19 cellular contexts compared by ENCODE assay signal in the genomic region with DNA sequence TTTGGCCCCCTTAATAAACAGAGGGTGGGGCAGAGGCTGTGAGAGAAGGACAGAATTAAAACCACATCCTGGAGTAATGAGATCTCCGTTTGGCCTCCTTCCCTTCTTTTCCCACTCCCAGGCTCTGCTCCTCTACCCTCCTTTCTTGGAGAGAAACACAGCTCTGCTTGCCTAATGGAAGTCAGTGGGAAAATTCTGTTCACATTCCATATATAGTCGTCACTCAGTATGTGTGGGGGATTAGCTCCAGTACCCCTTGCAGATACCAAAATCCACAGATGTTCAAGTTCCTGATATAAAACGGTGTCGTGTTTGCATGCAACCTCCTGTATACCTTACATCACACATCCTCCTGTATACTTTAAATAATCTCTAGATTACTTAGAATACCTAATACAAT. TPM values are rescaled to one million over a fixed set of nuclear protein-coding genes. Genes with fewer than 3 reads are reported as not detected.
DNase-seq lines count a peak whose midpoint lies in the region; ATAC-seq, FAIRE-seq and TF ChIP-seq lines count a peak whose summit lies in the region.
"Had no signal": no experiment of that assay in that cellular context is flagged by ENCODE, and none has a peak within 500 bp of the region (broad histone marks: within the 10 kb centered on the region; RNA-seq: fewer than 3 reads in every experiment).

No MANE protein-coding gene starts in this region.

- no peaks in the 10 kb centered on the region for H3K36me3 Mint-ChIP-seq in astrocyte (ENCODE audit: low read depth, unreplicated experiment)

- no peaks in the 10 kb centered on the region for H4K20me1 ChIP-seq in astrocyte (ENCODE audit: insufficient read depth, low read length)

- peak overlapping the region; percentile 95 for H3K27ac Mint-ChIP-seq in astrocyte (ENCODE audit: unreplicated experiment)
- H3K27ac Mint-ChIP-seq: activated naive CD4-positive, alpha-beta T cell treated with anti-CD3 and anti-CD28 coated beads, Interleukin-2, amount 50 U/mL, for 24 hours had no signal

- H3K4me3 ChIP-seq in heart right ventricle (no peak overlapping the region), right cardiac atrium (ENCODE audit: low read length) (no peak overlapping the region), astrocyte (ENCODE audit: insufficient read depth, low read depth, low read length) (no peak overlapping the region), vagina (no peak overlapping the region), lower lobe of right lung (no peak overlapping the region)
- H3K4me3 ChIP-seq: dorsolateral prefrontal cortex had no signal

- H3K27me3 Mint-ChIP-seq in astrocyte (ENCODE audit: low read depth, unreplicated experiment) = peaks cover 2% of the 10 kb centered on the region

- H3K4me2 ChIP-seq in astrocyte (ENCODE audit: low read length) = peak overlapping the region; percentile 70

- H3K36me3 ChIP-seq in heart right ventricle (no peaks in the 10 kb centered on the region), astrocyte (ENCODE audit: insufficient read depth, low read length) (no peaks in the 10 kb centered on the region), vagina (no peaks in the 10 kb centered on the region), lower lobe of right lung (no peaks in the 10 kb centered on the region)

- WGBS in heart right ventricle, 2 donors = 43 to 50% methylated on average over 4 of the region's 4 CpGs
- WGBS in right cardiac atrium = 39% methylated on average over 4 of the region's 4 CpGs

- H3K27ac ChIP-seq in heart right ventricle (peak overlapping the region in 4 of 10 donors; percentile 24 to 68 (median 51)), right cardiac atrium (ENCODE audit: low read length) (no peak overlapping the region), astrocyte (ENCODE audit: low read depth, low read length) (peak overlapping the region; percentile 86), vagina (peak overlapping the region; percentile 46), lower lobe of right lung (no peak overlapping the region)
- H3K27ac ChIP-seq: VCaP had no signal

- no peaks in the 10 kb centered on the region for H3K79me2 ChIP-seq in astrocyte (ENCODE audit: insufficient read depth, low read length)

- H3K4me1 Mint-ChIP-seq in astrocyte (ENCODE audit: low read depth, unreplicated experiment) = peaks cover 18% of the 10 kb centered on the region
- H3K4me1 Mint-ChIP-seq: activated naive CD4-positive, alpha-beta T cell treated with anti-CD3 and anti-CD28 coated beads, Interleukin-2, amount 50 U/mL, for 24 hours had no signal

- H3K4me1 ChIP-seq in heart right ventricle = peaks cover 0 to 11% (median 0%) of the 10 kb centered on the region in 9 donors
- no peaks in the 10 kb centered on the region for H3K4me1 ChIP-seq in right cardiac atrium (ENCODE audit: control insufficient read depth, insufficient read depth, low read length)
- peaks cover 23% of the 10 kb centered on the region for H3K4me1 ChIP-seq in astrocyte (ENCODE audit: insufficient read depth, low read length)
- H3K4me1 ChIP-seq in vagina = no peaks in the 10 kb centered on the region
- H3K4me1 ChIP-seq in lower lobe of right lung = no peaks in the 10 kb centered on the region

- DNase-seq in heart right ventricle (no peak), right cardiac atrium (no peak), astrocyte (ENCODE audit: low read depth) (peak; percentile 61), iris pigment epithelial cell (ENCODE audit: low read depth) (peak; percentile 73), vagina (ENCODE audit: extremely low spot score in 2 of 2) (no peak), DMS53 treated with DMSO at 0.1 percent for 48 hours (lab: John Stamatoyannopoulos, UW; ENCODE audit: unreplicated experiment) (no peak), Ammon's horn (ENCODE audit: low spot score) (no peak), lower lobe of right lung (no peak)
- DNase-seq: DND-41, dorsolateral prefrontal cortex, glutamatergic neuron, left colon, NCI-H1694, NCI-H526, SHP77 had no signal

- peak overlapping the region; percentile 1 for H3K4me3 Mint-ChIP-seq in astrocyte (ENCODE audit: unreplicated experiment)
- H3K4me3 Mint-ChIP-seq: activated naive CD4-positive, alpha-beta T cell treated with anti-CD3 and anti-CD28 coated beads, Interleukin-2, amount 50 U/mL, for 24 hours had no signal

- H3K9me3 ChIP-seq in heart right ventricle (peaks cover 0 to 15% (median 0%) of the 10 kb centered on the region in 11 donors), right cardiac atrium (ENCODE audit: control insufficient read depth, low read length) (no peaks in the 10 kb centered on the region), astrocyte (ENCODE audit: insufficient read depth, low read depth, low read length) (no peaks in the 10 kb centered on the region), vagina (no peaks in the 10 kb centered on the region), lower lobe of right lung (no peaks in the 10 kb centered on the region)

- H3K9me3 Mint-ChIP-seq in astrocyte (ENCODE audit: unreplicated experiment) = peaks cover 2% of the 10 kb centered on the region

- no peak for TF ChIP-seq CTCF in heart right ventricle (IDR thresholded peaks at IDR 0.05)
- TF ChIP-seq CTCF in astrocyte (IDR thresholded peaks at IDR 0.05; ENCODE audit: insufficient read depth, low read depth, low read length) = no peak
- no peak for TF ChIP-seq CTCF in vagina (IDR thresholded peaks at IDR 0.05)
- TF ChIP-seq CTCF in lower lobe of right lung (IDR thresholded peaks at IDR 0.05) = no peak

- peak; percentile 43 for FAIRE-seq in astrocyte (lab: Jason Lieb, UNC)
- FAIRE-seq: A204.1, GM18507 had no signal

- H3K9ac ChIP-seq in astrocyte (ENCODE audit: low read length) = peak overlapping the region; percentile 64

- ATAC-seq in heart right ventricle = peak in 6 of 8 donors; percentile 19 to 64 (median 34)
- no peak for ATAC-seq in right cardiac atrium
- no peak for ATAC-seq in lower lobe of right lung
- ATAC-seq: left colon had no signal

- H3K27me3 ChIP-seq in heart right ventricle (peaks cover 0 to 9% (median 0%) of the 10 kb centered on the region in 7 donors), right cardiac atrium (ENCODE audit: control insufficient read depth, insufficient read depth) (no peaks in the 10 kb centered on the region), astrocyte (ENCODE audit: insufficient read depth, low read length) (no peaks in the 10 kb centered on the region), vagina (no peaks in the 10 kb centered on the region), lower lobe of right lung (ENCODE audit: low read depth) (no peaks in the 10 kb centered on the region)
- H3K27me3 ChIP-seq: dorsolateral prefrontal cortex had no signal

- TF ChIP-seq POLR2A in vagina (IDR thresholded peaks at IDR 0.05) = no peak

- peak overlapping the region; percentile 29 for H2AFZ ChIP-seq in astrocyte (ENCODE audit: low read depth, low read length)

- intact Hi-C loops in heart right ventricle (cut with DNase I) (no loop called here), right cardiac atrium (cut with DNase I) (no loop called here), vagina (cut with DNase I) (no loop called here), lower lobe of right lung (cut with DNase I) (no loop called here)

RNA-seq across cellular contexts. Expression of a gene that starts 37.6 kb away (rescaled TPM):
- 10 to 100 TPM in 2 of 10 donors, 1 to 10 TPM in 6, under 1 TPM in 2; 0.61 to 26.6 (median 5.0) TPM for total RNA-seq in heart right ventricle
- polyA plus RNA-seq in heart right ventricle = 10 to 100 TPM in 1 of 2 donors, under 1 TPM in 1; 0.95 to 18.1 TPM
- 1 to 10 TPM in 3 of 4 donors, under 1 TPM in 1; 0.74 to 2.9 (median 1.8) TPM for total RNA-seq in right cardiac atrium
- 4.3 TPM for polyA plus RNA-seq in right cardiac atrium
- total RNA-seq in astrocyte = 104 and 129 TPM in 2 replicates
- total RNA-seq in vagina = 48.9 TPM
- total RNA-seq in lower lobe of right lung = 7.5 TPM

Comparison
In these comparisons a context has a peak if more than half of its experiments do, and no peak if none do; other contexts are left out.
1. ATAC-seq: peak in heart right ventricle (6 of 8); none in right cardiac atrium (0 of 2) and lower lobe of right lung (0 of 2).
2. DNase-seq: peak in astrocyte (single experiment) and iris pigment epithelial cell (single experiment); none in heart right ventricle (0 of 2), right cardiac atrium (0 of 3), vagina (0 of 2), DMS53 treated with DMSO at 0.1 percent for 48 hours (single experiment), Ammon's horn (single experiment) and lower lobe of right lung (single experiment).
3. H3K27ac ChIP-seq: peak in astrocyte (single experiment) and vagina (single experiment); none in right cardiac atrium (single experiment) and lower lobe of right lung (single experiment).